In genomic region chr7:95693551-95694333, GRCh38 we compare ENCODE assay signal across 1 cellular context.
TF ChIP-seq lines count a peak whose summit lies in the region.

No MANE protein-coding gene starts in this region.

TF ChIP-seq in HCT116, 20 proteins besides CTCF, POLR2A, EP300 and RAD21 (continued from another document):
- TF ChIP-seq FOSL1 (IDR thresholded peaks at IDR 0.05; ENCODE audit: low read depth) = peak; percentile 27
TF ChIP-seq in HCT116: peak in this region for 3.
